9 cellular contexts compared by ENCODE assay signal in genomic region chr11:62879554-62879953, GRCh38. TPM values are rescaled to one million over a fixed set of nuclear protein-coding genes. Genes with fewer than 3 reads are reported as not detected.
A peak's percentile ranks its signal among the peaks of the same experiment; 100 is the strongest.
DNase-seq lines count a peak whose midpoint lies in the region; ATAC-seq and TF ChIP-seq lines count a peak whose summit lies in the region.
"Had no signal": no experiment of that assay in that cellular context is flagged by ENCODE, and none has a peak within 500 bp of the region (broad histone marks: within the 10 kb centered on the region; RNA-seq: fewer than 3 reads in every experiment).

No MANE protein-coding gene starts in this region.

- H4K20me1 ChIP-seq in GM23248 (ENCODE audit: insufficient read depth), result peaks cover 6% of the 10 kb centered on the region; the same call in 1 of the 2 replicates

- H3K27ac ChIP-seq in GM23248 (peak overlapping the region; percentile 99), rectal smooth muscle tissue (ENCODE audit: low read depth, low read length) (peak overlapping the region; percentile 99)

- no peaks in the 10 kb centered on the region for H3K27me3 ChIP-seq in GM23248 (replicated peaks; ENCODE audit: insufficient read depth)
- peaks cover 3% of the 10 kb centered on the region for H3K27me3 ChIP-seq in rectal smooth muscle tissue (ENCODE audit: control insufficient read depth, insufficient read depth, low read length)

- peaks cover 3% of the 10 kb centered on the region; the same call in 1 of the 2 replicates for H3K27me3 Mint-ChIP-seq in WTC11 (ENCODE audit: low read depth)

- TF ChIP-seq CTCF in WTC11 (IDR thresholded peaks at IDR 0.05), result no peak
- TF ChIP-seq CTCF in fibroblast of the aortic adventitia (IDR thresholded peaks at IDR 0.05; ENCODE audit: insufficient read depth, low read length), result no peak

- peak overlapping the region; percentile 99 for H3K4me3 Mint-ChIP-seq in WTC11

- no peaks in the 10 kb centered on the region for H3K9me2 ChIP-seq in GM23248 (ENCODE audit: insufficient read depth)

- H3K4me2 ChIP-seq in GM23248 (ENCODE audit: unreplicated experiment), result peak overlapping the region; percentile 89

- POLR2A ChIA-PET in WTC11 (lab: Charles Lee), result interaction anchor here (0.6 to 3.8 kb wide), 5 partner anchors 10 to 105 kb away, joined by 3 to 44 read pairs (median 5); partner anchors contain the start of gene STX5

- H3K9ac ChIP-seq in GM23248 (peak overlapping the region; percentile 100), rectal smooth muscle tissue (ENCODE audit: low read length) (no peak overlapping the region)

- H3F3A ChIP-seq in GM23248 (ENCODE audit: insufficient read depth), result peaks cover 41% of the 10 kb centered on the region

- 2 to 3% methylated on average over 3 of the region's 3 CpGs for WGBS in GM23248 (ENCODE audit: low coverage in 1 of 2, low lambda C conversion rate in 2 of 2, missing lambda C conversion rate in 2 of 2), 2 experiments

- H3K9me3 Mint-ChIP-seq in WTC11, result no peaks in the 10 kb centered on the region

- H3K4me1 Mint-ChIP-seq in WTC11, result peaks cover 49% of the 10 kb centered on the region

- in situ Hi-C loops in GM23248 (cut with MboI) (no loop called here), KBM-7 (cut with MboI; ENCODE audit: low pct_unique_long_range_greater_than_20kb, low sequenced_read_pairs) (no loop called here)

- peak overlapping the region; percentile 35 for H2AFZ ChIP-seq in GM23248

- no peaks in the 10 kb centered on the region for H3K9me3 ChIP-seq in GM23248 (ENCODE audit: low read depth)

- H3K4me3 ChIP-seq in GM23248, result peak overlapping the region; percentile 93
- peak overlapping the region; percentile 99 for H3K4me3 ChIP-seq in fibroblast of the aortic adventitia (ENCODE audit: low read depth, low read length)
- peak overlapping the region; percentile 100 for H3K4me3 ChIP-seq in rectal smooth muscle tissue (ENCODE audit: low read length)

- H3K4me1 ChIP-seq in GM23248 (ENCODE audit: insufficient read depth) (peaks cover 27% of the 10 kb centered on the region), rectal smooth muscle tissue (ENCODE audit: control insufficient read depth, insufficient read depth, low read length) (peaks cover 31% of the 10 kb centered on the region)

- H3K36me3 Mint-ChIP-seq in WTC11, result peaks cover 63% of the 10 kb centered on the region

- H3K27ac Mint-ChIP-seq in WTC11, result peak overlapping the region; percentile 100

- DNase-seq in GM23248 (peak; percentile 52), WTC11 (ENCODE audit: low spot score) (no peak), fibroblast of the aortic adventitia (ENCODE audit: low read depth) (peak; percentile 58), KBM-7 (no peak), NCI-H2081 (lab: John Stamatoyannopoulos, UW) (no peak)
- DNase-seq in effector CD4-positive, alpha-beta T cell, result no peak
- DNase-seq: WERI-Rb-1 had no signal

- CTCF ChIA-PET in WTC11 (lab: Charles Lee), result interaction anchor here (0.7 to 1.0 kb wide), 2 partner anchors 17 to 18 kb away, joined by 3 to 6 read pairs; no protein-coding TSS in a partner anchor

- H3K79me2 ChIP-seq in GM23248 (ENCODE audit: insufficient read depth), result peaks cover 37% of the 10 kb centered on the region

- ATAC-seq in WTC11 (no peak), GM18909 (IDR thresholded peaks at IDR 0.05; ENCODE audit: poor library complexity, unreplicated experiment) (no peak)

- H3K36me3 ChIP-seq in GM23248 (ENCODE audit: low read depth), result peaks cover 28% of the 10 kb centered on the region
- H3K36me3 ChIP-seq in rectal smooth muscle tissue (ENCODE audit: control insufficient read depth, insufficient read depth, low read length), result peaks cover 14% of the 10 kb centered on the region

TF ChIP-seq in WTC11, 78 proteins besides CTCF, POLR2A, EP300 and RAD21:
- TF ChIP-seq ETV6 (CRISPR knock-in tag; IDR thresholded peaks at IDR 0.05), result no peak
- no peak for TF ChIP-seq ZNF416 (CRISPR knock-in tag; IDR thresholded peaks at IDR 0.05)
- peak; percentile 69; the same call in 1 of the 2 replicates for TF ChIP-seq ZNF423 (CRISPR knock-in tag; IDR thresholded peaks at IDR 0.05)

RNA-seq across cellular contexts. Expression of gene SLC3A2, which starts 1.1 kb away (rescaled TPM):
- total RNA-seq in GM23248 (2014; rRNA removed; shearing (Covaris generic)), result 290 and 301 TPM in 2 replicates
- 310 and 319 TPM in 2 replicates for polyA plus RNA-seq in GM23248 (2016; fragmentation: Nextera tagmentation; extraction: Ambion mirVana)
- total RNA-seq in WTC11 (2021) (244 to 334 TPM (median 265 TPM) in 3 replicates), fibroblast of the aortic adventitia (ENCODE audit: low replicate concordance) (174 and 179 TPM in 2 replicates)

RNA-seq across cellular contexts. Expression of gene WDR74, which starts 40.2 kb away (rescaled TPM):
- 41.4 and 50.4 TPM in 2 replicates for total RNA-seq in GM23248 (2014; rRNA removed; shearing (Covaris generic))
- polyA plus RNA-seq in GM23248 (2016; fragmentation: Nextera tagmentation; extraction: Ambion mirVana), result 33.6 and 34.3 TPM in 2 replicates
- total RNA-seq in WTC11 (2021) (82.7 to 110 TPM (median 85.2 TPM) in 3 replicates), fibroblast of the aortic adventitia (ENCODE audit: low replicate concordance) (29.5 and 29.8 TPM in 2 replicates)

RNA-seq across cellular contexts. Expression of gene CHRM1, which starts 41.6 kb away (rescaled TPM):
- not detected in 2 replicates for total RNA-seq in GM23248 (2014; rRNA removed; shearing (Covaris generic))
- polyA plus RNA-seq in GM23248 (2016; fragmentation: Nextera tagmentation; extraction: Ambion mirVana), result not detected in 2 replicates
- total RNA-seq in WTC11 (2021), result not detected in 3 replicates
- total RNA-seq in fibroblast of the aortic adventitia (ENCODE audit: low replicate concordance), result not detected in 2 replicates

RNA-seq across cellular contexts. Expression of gene TEX54, which starts 46.9 kb away (rescaled TPM):
- total RNA-seq in GM23248 (2014; rRNA removed; shearing (Covaris generic)), result not detected in 2 replicates
- polyA plus RNA-seq in GM23248 (2016; fragmentation: Nextera tagmentation; extraction: Ambion mirVana), result 0.44 TPM in 1 of 2 replicates, not detected in the other
- 0.44 TPM in 1 of 3 replicates, not detected in the others for total RNA-seq in WTC11 (2021)
- 0.54 TPM in 1 of 2 replicates, not detected in the other for total RNA-seq in fibroblast of the aortic adventitia (ENCODE audit: low replicate concordance)

RNA-seq across cellular contexts. Expression of gene STX5, which starts 47.7 kb away (rescaled TPM):
- total RNA-seq in GM23248 (2014; rRNA removed; shearing (Covaris generic)), result 43.9 and 45.7 TPM in 2 replicates
- 32.0 and 34.0 TPM in 2 replicates for polyA plus RNA-seq in GM23248 (2016; fragmentation: Nextera tagmentation; extraction: Ambion mirVana)
- total RNA-seq in WTC11 (2021) (27.2 to 30.2 TPM (median 28.0 TPM) in 3 replicates), fibroblast of the aortic adventitia (ENCODE audit: low replicate concordance) (20.4 and 42.8 TPM in 2 replicates)

Comparison
In these comparisons a context has a peak if more than half of its experiments do, and no peak if none do; other contexts are left out.
1. DNase-seq: peak in GM23248 (single experiment) and fibroblast of the aortic adventitia (single experiment); none in WTC11 (single experiment), KBM-7 (single experiment), effector CD4-positive, alpha-beta T cell (single experiment) and NCI-H2081 (0 of 2).
2. Peak in every context shown above with its lines, with median percentiles within 50 percentile points of each other: H3K4me3 ChIP-seq.